In genomic region chr7:20141666-20142065, GRCh38 we compare ENCODE assay signal across 18 cellular contexts.
DNase-seq lines count a peak whose midpoint lies in the region; ATAC-seq, FAIRE-seq and TF ChIP-seq lines count a peak whose summit lies in the region.
"Had no signal": no experiment of that assay in that cellular context is flagged by ENCODE, and none has a peak within 500 bp of the region (broad histone marks: within the 10 kb centered on the region; RNA-seq: fewer than 3 reads in every experiment).

No MANE protein-coding gene starts in this region.

- FAIRE-seq in astrocyte (lab: Jason Lieb, UNC): no peak
- FAIRE-seq: H1 had no signal

- H3K9ac ChIP-seq in astrocyte (ENCODE audit: low read length): no peak overlapping the region

- no peak for ATAC-seq in gastrocnemius medialis
- ATAC-seq: CD8-positive, alpha-beta T cell had no signal

- TF ChIP-seq POLR2A in gastrocnemius medialis (IDR thresholded peaks at IDR 0.05): no peak

- H3K27ac Mint-ChIP-seq in astrocyte (ENCODE audit: unreplicated experiment) (no peak overlapping the region), neural crest cell (ENCODE audit: unreplicated experiment) (peak overlapping the region; percentile 64)
- H3K27ac Mint-ChIP-seq: activated naive CD4-positive, alpha-beta T cell treated with anti-CD3 and anti-CD28 coated beads, Interleukin-2, amount 50 U/mL, for 24 hours; CD8-positive, alpha-beta T cell; dendritic cell treated with granulocyte-macrophage colony-stimulating factor and Interleukin-4, amounts not matched to agents 40 ng/mL and 50 ng/mL, for 4 days had no signal

- in situ Hi-C loops in gastrocnemius medialis (cut with MboI; ENCODE audit: low sequenced_read_pairs in 4 of 4): no loop called here

- H3K9me3 ChIP-seq in astrocyte (ENCODE audit: insufficient read depth, low read depth, low read length) (no peaks in the 10 kb centered on the region), gastrocnemius medialis (no peaks in the 10 kb centered on the region)
- H3K9me3 ChIP-seq: left ventricle myocardium inferior, neutrophil, transverse colon had no signal

- intact Hi-C loops in gastrocnemius medialis (cut with DNase I; ENCODE audit: low total_unique reads): no loop called here

- H3K9me3 Mint-ChIP-seq in astrocyte (ENCODE audit: unreplicated experiment) (no peaks in the 10 kb centered on the region), neural crest cell (peaks cover 5% of the 10 kb centered on the region)
- H3K9me3 Mint-ChIP-seq: activated naive CD4-positive, alpha-beta T cell treated with anti-CD3 and anti-CD28 coated beads, Interleukin-2, amount 50 U/mL, for 24 hours; CD8-positive, alpha-beta T cell; dendritic cell treated with granulocyte-macrophage colony-stimulating factor and Interleukin-4, amounts not matched to agents 40 ng/mL and 50 ng/mL, for 4 days had no signal

- H4K20me1 ChIP-seq in astrocyte (ENCODE audit: insufficient read depth, low read length): no peaks in the 10 kb centered on the region

- no peak overlapping the region for H2AFZ ChIP-seq in astrocyte (ENCODE audit: low read depth, low read length)

- H3K36me3 ChIP-seq in astrocyte (ENCODE audit: insufficient read depth, low read length) (no peaks in the 10 kb centered on the region), gastrocnemius medialis (no peaks in the 10 kb centered on the region)
- H3K36me3 ChIP-seq: left ventricle myocardium inferior, neutrophil, transverse colon had no signal

- H3K4me1 ChIP-seq in astrocyte (ENCODE audit: insufficient read depth, low read length) (no peaks in the 10 kb centered on the region), gastrocnemius medialis (no peaks in the 10 kb centered on the region)
- H3K4me1 ChIP-seq: left ventricle myocardium inferior had no signal

- H3K36me3 Mint-ChIP-seq in astrocyte (ENCODE audit: low read depth, unreplicated experiment): no peaks in the 10 kb centered on the region
- no peaks in the 10 kb centered on the region for H3K36me3 Mint-ChIP-seq in neural crest cell (ENCODE audit: low read depth)
- H3K36me3 Mint-ChIP-seq: activated naive CD4-positive, alpha-beta T cell treated with anti-CD3 and anti-CD28 coated beads, Interleukin-2, amount 50 U/mL, for 24 hours; CD8-positive, alpha-beta T cell had no signal

- H3K27me3 Mint-ChIP-seq in astrocyte (ENCODE audit: low read depth, unreplicated experiment) (no peaks in the 10 kb centered on the region), neural crest cell (ENCODE audit: low read depth) (no peaks in the 10 kb centered on the region)
- H3K27me3 Mint-ChIP-seq: activated naive CD4-positive, alpha-beta T cell treated with anti-CD3 and anti-CD28 coated beads, Interleukin-2, amount 50 U/mL, for 24 hours; dendritic cell treated with granulocyte-macrophage colony-stimulating factor and Interleukin-4, amounts not matched to agents 40 ng/mL and 50 ng/mL, for 4 days had no signal

- DNase-seq in GM20000 (ENCODE audit: low spot score) (peak; percentile 17), NCI-H146 treated with DMSO at 0.1 percent for 48 hours (lab: John Stamatoyannopoulos, UW; ENCODE audit: unreplicated experiment) (peak; percentile 96), astrocyte (ENCODE audit: low read depth) (peak; percentile 73), neural crest cell (ENCODE audit: low read depth, low spot score) (peak; percentile 8), gastrocnemius medialis (no peak), SIG-M5 (lab: John Stamatoyannopoulos, UW) (no peak), COLO829 (ENCODE audit: low spot score) (no peak)
- DNase-seq in effector CD8-positive, alpha-beta T cell (lab: John Stamatoyannopoulos, UW): no peak
- DNase-seq: activated CD8-positive, alpha-beta memory T cell treated with anti-CD3 and anti-CD28 coated beads for 24 hours; CD8-positive, alpha-beta T cell; left ventricle myocardium inferior; NCI-H2171 treated with DMSO at 0.1 percent for 48 hours; RPMI8226; transverse colon had no signal

- H3K4me1 Mint-ChIP-seq in astrocyte (ENCODE audit: low read depth, unreplicated experiment) (peaks cover 2% of the 10 kb centered on the region), neural crest cell (peaks cover 44% of the 10 kb centered on the region)
- H3K4me1 Mint-ChIP-seq: activated naive CD4-positive, alpha-beta T cell treated with anti-CD3 and anti-CD28 coated beads, Interleukin-2, amount 50 U/mL, for 24 hours had no signal

- H3K4me3 Mint-ChIP-seq in astrocyte (ENCODE audit: unreplicated experiment) (no peak overlapping the region), neural crest cell (peak overlapping the region; percentile 29)
- H3K4me3 Mint-ChIP-seq: activated naive CD4-positive, alpha-beta T cell treated with anti-CD3 and anti-CD28 coated beads, Interleukin-2, amount 50 U/mL, for 24 hours; CD8-positive, alpha-beta T cell; dendritic cell treated with granulocyte-macrophage colony-stimulating factor and Interleukin-4, amounts not matched to agents 40 ng/mL and 50 ng/mL, for 4 days had no signal

- no peaks in the 10 kb centered on the region for H3K27me3 ChIP-seq in astrocyte (ENCODE audit: insufficient read depth, low read length)
- no peaks in the 10 kb centered on the region for H3K27me3 ChIP-seq in gastrocnemius medialis
- H3K27me3 ChIP-seq: neutrophil, transverse colon had no signal

- H3K27ac ChIP-seq in astrocyte (ENCODE audit: low read depth, low read length) (no peak overlapping the region), gastrocnemius medialis (no peak overlapping the region)
- H3K27ac ChIP-seq: left ventricle myocardium inferior, neutrophil, transverse colon had no signal

- H3K4me2 ChIP-seq in astrocyte (ENCODE audit: low read length): no peak overlapping the region

- no peak for TF ChIP-seq CTCF in GM20000 (IDR thresholded peaks at IDR 0.05; ENCODE audit: extremely low read depth, missing control alignments)
- TF ChIP-seq CTCF in astrocyte (IDR thresholded peaks at IDR 0.05; ENCODE audit: insufficient read depth, low read depth, low read length): no peak
- TF ChIP-seq CTCF in neural crest cell (conservative IDR thresholded peaks at IDR 0.05): no peak
- no peak for TF ChIP-seq CTCF in gastrocnemius medialis (IDR thresholded peaks at IDR 0.05 in 4 of 5, conservative IDR thresholded peaks at IDR 0.05 in 1 of 5)

- H3K4me3 ChIP-seq in astrocyte (ENCODE audit: insufficient read depth, low read depth, low read length) (no peak overlapping the region), gastrocnemius medialis (no peak overlapping the region)
- H3K4me3 ChIP-seq: left ventricle myocardium inferior, transverse colon had no signal

- H3K79me2 ChIP-seq in astrocyte (ENCODE audit: insufficient read depth, low read length): no peaks in the 10 kb centered on the region

Comparison
In these comparisons a context has a peak if more than half of its experiments do, and no peak if none do; other contexts are left out.
1. DNase-seq: peak in GM20000 (single experiment), NCI-H146 treated with DMSO at 0.1 percent for 48 hours (single experiment), astrocyte (single experiment) and neural crest cell (single experiment); none in gastrocnemius medialis (0 of 2), effector CD8-positive, alpha-beta T cell (single experiment), SIG-M5 (single experiment) and COLO829 (single experiment).